Comparison of ENCODE assay signal across 1 cellular context in genomic region chr10:92732958-92733357, GRCh38.
TF ChIP-seq lines count a peak whose summit lies in the region.

No MANE protein-coding gene starts in this region.

TF ChIP-seq in K562, 482 proteins besides CTCF, POLR2A, EP300 and RAD21:
- TF ChIP-seq CEBPB (tag; IDR thresholded peaks at IDR 0.05): 0 out of 2 replicates have a peak, but pooled peaks have one; percentile 13
- no peak for TF ChIP-seq LEF1 (IDR thresholded peaks at IDR 0.05)
- TF ChIP-seq ZNF76 (CRISPR knock-in tag; IDR thresholded peaks at IDR 0.05; ENCODE audit: borderline replicate concordance): no peak
- TF ChIP-seq PHF21A (IDR thresholded peaks at IDR 0.05; ENCODE audit: borderline replicate concordance, low read depth): no peak
- TF ChIP-seq MEF2A (IDR thresholded peaks at IDR 0.05; ENCODE audit: control insufficient read depth, low read depth, low read length): no peak
- TF ChIP-seq PTBP1 (IDR thresholded peaks at IDR 0.05; ENCODE audit: low read depth, low read length): no peak
